In genomic region chr12:47786662-47786974, GRCh38 we compare ENCODE assay signal across 1 cellular context.
TF ChIP-seq lines count a peak whose summit lies in the region.

No MANE protein-coding gene starts in this region.

TF ChIP-seq in K562, 482 proteins besides CTCF, POLR2A, EP300 and RAD21:
- TF ChIP-seq CBX3 (IDR thresholded peaks at IDR 0.05; ENCODE audit: borderline replicate concordance in 1 of 2, low read length in 2 of 2), result no peak
- TF ChIP-seq CEBPG (CRISPR knock-in tag; IDR thresholded peaks at IDR 0.05), result 0 out of 2 replicates have a peak, but pooled peaks have one; percentile 33
- TF ChIP-seq CEBPG (tag; conservative IDR thresholded peaks at IDR 0.05 in 1 of 2, IDR thresholded peaks at IDR 0.05 in 1 of 2), result no peak
- TF ChIP-seq SIN3B (IDR thresholded peaks at IDR 0.05; ENCODE audit: low read depth), result no peak
- TF ChIP-seq POLR2G (IDR thresholded peaks at IDR 0.05; ENCODE audit: low read depth, low read length), result peak; percentile 41; the same call in 1 of the 2 replicates
- TF ChIP-seq, protein P1, sequence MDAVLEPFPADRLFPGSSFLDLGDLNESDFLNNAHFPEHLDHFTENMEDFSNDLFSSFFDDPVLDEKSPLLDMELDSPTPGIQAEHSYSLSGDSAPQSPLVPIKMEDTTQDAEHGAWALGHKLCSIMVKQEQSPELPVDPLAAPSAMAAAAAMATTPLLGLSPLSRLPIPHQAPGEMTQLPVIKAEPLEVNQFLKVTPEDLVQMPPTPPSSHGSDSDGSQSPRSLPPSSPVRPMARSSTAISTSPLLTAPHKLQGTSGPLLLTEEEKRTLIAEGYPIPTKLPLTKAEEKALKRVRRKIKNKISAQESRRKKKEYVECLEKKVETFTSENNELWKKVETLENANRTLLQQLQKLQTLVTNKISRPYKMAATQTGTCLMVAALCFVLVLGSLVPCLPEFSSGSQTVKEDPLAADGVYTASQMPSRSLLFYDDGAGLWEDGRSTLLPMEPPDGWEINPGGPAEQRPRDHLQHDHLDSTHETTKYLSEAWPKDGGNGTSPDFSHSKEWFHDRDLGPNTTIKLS (IDR thresholded peaks at IDR 0.05; ENCODE audit: borderline replicate concordance, low read depth), result no peak
- no peak for TF ChIP-seq ZNF696 (CRISPR knock-in tag; conservative IDR thresholded peaks at IDR 0.05)
- TF ChIP-seq BRD4 (IDR thresholded peaks at IDR 0.05), result no peak
- no peak for TF ChIP-seq ZNF449 (CRISPR knock-in tag; IDR thresholded peaks at IDR 0.05)
- no peak for TF ChIP-seq NBN (IDR thresholded peaks at IDR 0.05; ENCODE audit: low read depth)
- no peak for TF ChIP-seq HNRNPUL1 (IDR thresholded peaks at IDR 0.05; ENCODE audit: low read length)
- no peak for TF ChIP-seq SREBF1 (IDR thresholded peaks at IDR 0.05; ENCODE audit: borderline replicate concordance, low read depth, low read length)
- no peak for TF ChIP-seq ZNF316 (IDR thresholded peaks at IDR 0.05)
- TF ChIP-seq DMBX1 (CRISPR knock-in tag; IDR thresholded peaks at IDR 0.05; ENCODE audit: borderline replicate concordance), result no peak
- no peak for TF ChIP-seq EGR1 (conservative IDR thresholded peaks at IDR 0.05)
- TF ChIP-seq RERE (CRISPR knock-in tag; IDR thresholded peaks at IDR 0.05; ENCODE audit: borderline replicate concordance), result 0 out of 2 replicates have a peak, but pooled peaks have one; percentile 54
- TF ChIP-seq, protein P2, sequence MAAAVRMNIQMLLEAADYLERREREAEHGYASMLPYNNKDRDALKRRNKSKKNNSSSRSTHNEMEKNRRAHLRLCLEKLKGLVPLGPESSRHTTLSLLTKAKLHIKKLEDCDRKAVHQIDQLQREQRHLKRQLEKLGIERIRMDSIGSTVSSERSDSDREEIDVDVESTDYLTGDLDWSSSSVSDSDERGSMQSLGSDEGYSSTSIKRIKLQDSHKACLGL (CRISPR knock-in tag; IDR thresholded peaks at IDR 0.05; ENCODE audit: borderline replicate concordance, poor library complexity, severe bottlenecking), result no peak
- no peak for TF ChIP-seq IFI16 (CRISPR knock-in tag; IDR thresholded peaks at IDR 0.05)
- no peak for TF ChIP-seq NR4A1 (CRISPR knock-in tag; IDR thresholded peaks at IDR 0.05)
- TF ChIP-seq NR4A1 (tag; IDR thresholded peaks at IDR 0.05), result no peak
- no peak for TF ChIP-seq ZNF408 (CRISPR knock-in tag; IDR thresholded peaks at IDR 0.05; ENCODE audit: low read depth)
- no peak for TF ChIP-seq STAG1 (CRISPR knock-in tag; IDR thresholded peaks at IDR 0.05; ENCODE audit: borderline replicate concordance)
